22 cellular contexts compared by ENCODE assay signal in the genomic region with DNA sequence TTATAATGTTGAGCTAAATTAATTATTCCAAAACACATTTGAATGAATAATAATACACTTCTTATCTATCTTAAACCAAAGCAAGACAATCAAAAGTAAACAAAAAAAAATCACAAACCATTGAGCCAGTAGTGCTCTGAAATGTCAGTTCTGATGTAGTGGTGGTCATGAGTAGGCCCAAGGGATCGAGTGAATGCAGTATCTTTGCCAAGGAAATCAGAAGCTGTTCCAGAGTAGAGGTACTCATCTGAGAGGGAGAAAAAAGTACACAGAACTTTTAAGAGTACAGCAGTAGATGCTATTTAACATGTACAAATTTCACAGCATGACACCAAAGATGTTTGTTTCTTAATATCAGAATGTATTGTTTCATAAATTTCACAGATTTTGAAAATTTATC.
A peak's percentile ranks its signal among the peaks of the same experiment; 100 is the strongest.
DNase-seq lines count a peak whose midpoint lies in the region; ATAC-seq, FAIRE-seq and TF ChIP-seq lines count a peak whose summit lies in the region.
"Had no signal": no experiment of that assay in that cellular context is flagged by ENCODE, and none has a peak within 500 bp of the region (broad histone marks: within the 10 kb centered on the region; RNA-seq: fewer than 3 reads in every experiment).

No MANE protein-coding gene starts in this region.

- no peak for ATAC-seq in GM18511 (IDR thresholded peaks at IDR 0.05; ENCODE audit: unreplicated experiment)

- DNase-seq in LHCN-M2 (ENCODE audit: low read depth), result peak; percentile 12
- DNase-seq in choroid plexus epithelial cell (ENCODE audit: low read depth), result peak; percentile 80
- DNase-seq in left kidney (ENCODE audit: low read depth, low spot score), result peak; percentile 46
- peak; percentile 47 for DNase-seq in smooth muscle cell of the brain vasculature (ENCODE audit: low read depth, low spot score)
- DNase-seq in RCC 7860 (ENCODE audit: low spot score), result no peak
- no peak for DNase-seq in kidney
- DNase-seq in T-helper 1 cell, result no peak
- DNase-seq: activated CD4-positive, alpha-beta T cell treated with anti-CD3 and anti-CD28 coated beads, Interleukin-2, amount 50 U/mL, for 1 hour; activated CD8-positive, alpha-beta memory T cell treated with anti-CD3 and anti-CD28 coated beads, Interleukin-2, amount 50 U/mL, for 48 hours; activated gamma-delta T cell treated with Interleukin-2 at 50 U/mL for 16 hours; cortex of kidney; EL; islet precursor cell; KBM-7; midbrain; NCI-H1048; NCI-H2029 treated with DMSO at 0.1 percent for 48 hours; NCI-H524 treated with DMSO at 0.1 percent for 48 hours; SHP77 treated with DMSO at 0.1 percent for 48 hours; stimulated activated CD4-positive, alpha-beta T cell treated with anti-CD3 and anti-CD28 coated beads, Interleukin-2, amount 100 ng/mL, for 48 hours had no signal

- TF ChIP-seq CTCF in choroid plexus epithelial cell (conservative IDR thresholded peaks at IDR 0.05; ENCODE audit: low read depth, low read length) (no peak), kidney (IDR thresholded peaks at IDR 0.05; ENCODE audit: borderline replicate concordance, extremely low read depth, insufficient read depth) (no peak)

- H3K27ac ChIP-seq in kidney (ENCODE audit: low read depth in 2 of 2, low read length in 2 of 2), result no peak overlapping the region
- H3K27ac ChIP-seq: epithelial cell of prostate had no signal

- no peaks in the 10 kb centered on the region for H3K9me3 ChIP-seq in kidney (ENCODE audit: control insufficient read depth in 1 of 2, low read length in 2 of 2)

- no peaks in the 10 kb centered on the region for H3K36me3 ChIP-seq in kidney (ENCODE audit: control insufficient read depth in 1 of 2, insufficient read depth in 2 of 2, low read length in 2 of 2)

- no peaks in the 10 kb centered on the region for H3K4me1 ChIP-seq in kidney (ENCODE audit: control insufficient read depth in 1 of 2, insufficient read depth in 1 of 2, low read depth in 1 of 2, low read length in 2 of 2)

- intact Hi-C loops in kidney (cut with DNase I), result no loop called here

- no peak overlapping the region for H3K4me3 ChIP-seq in choroid plexus epithelial cell (ENCODE audit: low read depth, low read length)
- H3K4me3 ChIP-seq in kidney (ENCODE audit: low read length in 2 of 2), result no peak overlapping the region

- H3K9ac ChIP-seq in kidney (ENCODE audit: low read length in 2 of 2), result no peak overlapping the region

- FAIRE-seq in RCC 7860 (lab: Jason Lieb, UNC) (no peak), kidney (lab: Jason Lieb, UNC) (no peak)

Comparison
In these comparisons a context has a peak if more than half of its experiments do, and no peak if none do; other contexts are left out.
1. DNase-seq: peak in LHCN-M2 (single experiment), choroid plexus epithelial cell (single experiment), left kidney (single experiment) and smooth muscle cell of the brain vasculature (single experiment); none in RCC 7860 (single experiment), kidney (single experiment) and T-helper 1 cell (0 of 5).